In the genomic region with DNA sequence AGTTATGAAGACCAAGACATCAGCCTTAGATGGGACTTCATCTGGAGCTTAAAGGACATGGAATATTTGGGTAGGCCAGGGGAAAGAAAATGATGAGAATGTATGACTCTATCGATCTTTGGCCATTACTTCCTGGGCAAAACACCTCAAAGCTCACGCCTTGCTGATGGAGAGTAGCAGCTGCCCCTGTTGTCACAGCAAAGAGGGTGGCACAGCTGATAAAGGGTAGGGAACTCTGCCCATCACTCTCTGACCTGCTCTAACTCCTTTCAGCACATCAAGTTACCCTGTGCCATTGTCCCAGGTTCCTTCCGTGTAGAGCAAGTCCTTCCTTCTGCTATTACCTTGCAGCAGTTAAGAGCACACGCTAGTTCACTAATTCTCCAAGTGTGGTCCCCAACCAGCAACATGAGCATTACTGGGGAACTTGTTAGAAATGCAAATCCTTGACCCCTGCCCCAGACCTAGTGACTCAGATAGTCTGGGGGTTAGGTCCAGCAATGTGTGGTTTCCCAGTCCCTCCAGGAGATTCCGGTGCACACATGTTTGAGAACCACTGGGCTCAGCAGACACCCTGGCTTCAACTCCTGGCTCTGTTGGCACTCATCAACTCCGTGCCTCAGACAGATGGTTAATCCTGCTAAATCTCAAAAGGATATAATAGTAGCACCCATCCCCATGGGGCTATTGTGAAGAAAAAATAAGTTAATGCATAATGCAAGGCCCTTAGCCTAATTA, we compare ENCODE assay signal across 21 cellular contexts.
DNase-seq lines count a peak whose midpoint lies in the region; ATAC-seq and TF ChIP-seq lines count a peak whose summit lies in the region.
"Had no signal": no experiment of that assay in that cellular context is flagged by ENCODE, and none has a peak within 500 bp of the region (broad histone marks: within the 10 kb centered on the region; RNA-seq: fewer than 3 reads in every experiment).

No MANE protein-coding gene starts in this region.

- no peak overlapping the region for H3K4me3 Mint-ChIP-seq in CD8-positive, alpha-beta T cell
- H3K4me3 Mint-ChIP-seq: B cell, nephron had no signal

- ATAC-seq in GM19467 (IDR thresholded peaks at IDR 0.05; ENCODE audit: unreplicated experiment) = no peak
- ATAC-seq in CD8-positive, alpha-beta T cell = no peak
- ATAC-seq: stimulated activated naive CD8-positive, alpha-beta T cell treated with anti-CD3 and anti-CD28 coated beads, Interleukin-15, Interleukin-2, amounts not matched to agents 100 U/mL and 50 U/mL, for 24 hours had no signal

- H3K4me1 Mint-ChIP-seq in CD8-positive, alpha-beta T cell (ENCODE audit: low read depth) = no peaks in the 10 kb centered on the region
- H3K4me1 Mint-ChIP-seq: B cell, nephron had no signal

- intact Hi-C loops in CD8-positive, alpha-beta T cell (cut with DNase I, micrococcal nuclease) = no loop called here

- no peak overlapping the region for H3K27ac Mint-ChIP-seq in CD8-positive, alpha-beta T cell
- H3K27ac Mint-ChIP-seq: B cell, nephron had no signal

- POLR2A ChIA-PET in CD8-positive, alpha-beta T cell (lab: Charles Lee) = no interaction called here

- H3K4me1 ChIP-seq in CD8-positive, alpha-beta T cell (ENCODE audit: insufficient read depth, low read length) = no peaks in the 10 kb centered on the region
- H3K4me1 ChIP-seq: tibial nerve had no signal

- H3K36me3 ChIP-seq in CD8-positive, alpha-beta T cell (ENCODE audit: insufficient read depth, low read length) = no peaks in the 10 kb centered on the region
- H3K36me3 ChIP-seq: tibial nerve had no signal

- H3K27ac ChIP-seq in CD8-positive, alpha-beta T cell (ENCODE audit: low read depth, low read length) = no peak overlapping the region
- H3K27ac ChIP-seq: parathyroid adenoma, tibial nerve had no signal

- no peak for TF ChIP-seq CTCF in fibroblast of the aortic adventitia (IDR thresholded peaks at IDR 0.05; ENCODE audit: insufficient read depth, low read length)
- no peak for TF ChIP-seq CTCF in retinal pigment epithelial cell (conservative IDR thresholded peaks at IDR 0.05; ENCODE audit: low read depth, low read length)
- no peak for TF ChIP-seq CTCF in CD8-positive, alpha-beta T cell (IDR thresholded peaks at IDR 0.05)

- H3K27me3 ChIP-seq in CD8-positive, alpha-beta T cell (ENCODE audit: insufficient read depth, low read length) = no peaks in the 10 kb centered on the region
- H3K27me3 ChIP-seq: hepatocyte, tibial nerve had no signal

- no peaks in the 10 kb centered on the region for H3K9me3 ChIP-seq in CD8-positive, alpha-beta T cell (ENCODE audit: low read length)
- H3K9me3 ChIP-seq: tibial nerve had no signal

- no peaks in the 10 kb centered on the region for H3K27me3 Mint-ChIP-seq in CD8-positive, alpha-beta T cell (ENCODE audit: low read depth)
- H3K27me3 Mint-ChIP-seq: B cell had no signal

- H3K36me3 Mint-ChIP-seq in CD8-positive, alpha-beta T cell = no peaks in the 10 kb centered on the region

- DNase-seq in HCEC 1CT = peak; percentile 77
- DNase-seq in RPMI7951 (ENCODE audit: low read depth) = peak; percentile 86
- DNase-seq in fibroblast of the aortic adventitia (ENCODE audit: low read depth) = peak; percentile 19
- DNase-seq in retinal pigment epithelial cell (ENCODE audit: low read depth) = peak; percentile 38
- DNase-seq in CD8-positive, alpha-beta T cell = no peak
- DNase-seq in KG1 (lab: John Stamatoyannopoulos, UW) = no peak
- DNase-seq: activated CD4-positive, alpha-beta T cell treated with anti-CD3 and anti-CD28 coated beads, Interleukin-2, amount 50 U/mL, for 1 hour; activated CD8-positive, alpha-beta memory T cell treated with anti-CD3 and anti-CD28 coated beads, Interleukin-2, amount 50 U/mL, for 48 hours; activated naive CD4-positive, alpha-beta T cell; aorta; Calu3; NCI-H1105; NCI-H526; SHP77; stimulated activated naive CD8-positive, alpha-beta T cell treated with anti-CD3 and anti-CD28 coated beads, Interleukin-15, Interleukin-2, amounts not matched to agents 100 U/mL and 50 U/mL, for 24 hours had no signal

- CTCF ChIA-PET in CD8-positive, alpha-beta T cell (lab: Charles Lee) = no interaction called here

- H3K9me3 Mint-ChIP-seq in CD8-positive, alpha-beta T cell = no peaks in the 10 kb centered on the region
- H3K9me3 Mint-ChIP-seq: nephron had no signal

- H3K4me3 ChIP-seq in fibroblast of the aortic adventitia (ENCODE audit: low read depth, low read length) (no peak overlapping the region), retinal pigment epithelial cell (ENCODE audit: low read length) (no peak overlapping the region)
- no peak overlapping the region for H3K4me3 ChIP-seq in CD8-positive, alpha-beta T cell (ENCODE audit: low read depth, low read length)
- H3K4me3 ChIP-seq: hepatocyte, tibial nerve had no signal

Comparison
In these comparisons a context has a peak if more than half of its experiments do, and no peak if none do; other contexts are left out.
1. DNase-seq: peak in HCEC 1CT (single experiment), RPMI7951 (single experiment), fibroblast of the aortic adventitia (single experiment) and retinal pigment epithelial cell (single experiment); none in CD8-positive, alpha-beta T cell (0 of 7) and KG1 (single experiment).